27 cellular contexts compared by ENCODE assay signal in the genomic region with DNA sequence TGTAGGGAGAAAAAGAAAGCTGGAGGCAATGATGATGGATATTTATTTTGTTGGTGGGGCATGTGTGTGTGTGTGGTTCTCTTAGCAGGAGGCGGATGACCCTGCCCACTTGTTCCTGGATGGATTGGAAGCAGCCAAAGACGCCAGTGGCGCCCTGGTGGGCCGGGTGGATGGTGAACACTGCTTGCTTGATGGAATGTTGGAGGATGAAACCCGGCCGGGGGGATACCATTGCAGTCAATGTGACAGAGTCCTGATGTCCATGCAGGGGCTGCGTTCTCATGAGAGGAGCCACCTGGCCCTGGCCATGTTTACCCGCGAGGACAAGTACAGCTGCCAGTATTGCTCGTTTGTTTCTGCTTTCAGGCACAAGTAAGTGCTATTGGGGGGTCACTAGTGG.
"Had no signal": no experiment of that assay in that cellular context is flagged by ENCODE, and none has a peak within 500 bp of the region (broad histone marks: within the 10 kb centered on the region; RNA-seq: fewer than 3 reads in every experiment).

No MANE protein-coding gene starts in this region.

- H3K9me3 Mint-ChIP-seq: activated CD4-positive, alpha-beta T cell treated with anti-CD3 and anti-CD28 coated beads, Interleukin-2, amount 10 ng/mL, durations not matched to agents 7 days and 5 days; activated naive CD4-positive, alpha-beta T cell treated with anti-CD3 and anti-CD28 coated beads for 36 hours; activated naive CD8-positive, alpha-beta T cell treated with anti-CD3 and anti-CD28 coated beads, Interleukin-2, amount 50 U/mL, for 24 hours; activated T-cell treated with anti-CD3 and anti-CD28 coated beads, Interleukin-2, amount 50 U/mL, for 24 hours had no signal

- H3K36me3 Mint-ChIP-seq: activated naive CD8-positive, alpha-beta T cell had no signal

- H3K4me3 Mint-ChIP-seq: activated CD4-positive, alpha-beta T cell treated with anti-CD3 and anti-CD28 coated beads for 36 hours; activated CD4-positive, alpha-beta T cell treated with anti-CD3 and anti-CD28 coated beads, Interleukin-2, amount 10 ng/mL, durations not matched to agents 7 days and 5 days; activated CD8-positive, alpha-beta T cell treated with anti-CD3 and anti-CD28 coated beads, Interleukin-2, amount 10 ng/mL, durations not matched to agents 7 days and 5 days; activated naive CD4-positive, alpha-beta T cell treated with anti-CD3 and anti-CD28 coated beads for 36 hours; activated naive CD8-positive, alpha-beta T cell; activated naive CD8-positive, alpha-beta T cell treated with anti-CD3 and anti-CD28 coated beads, Interleukin-2, amount 50 U/mL, for 24 hours; activated T-cell treated with anti-CD3 and anti-CD28 coated beads, Interleukin-2, amount 50 U/mL, for 24 hours; central memory CD8-positive, alpha-beta T cell had no signal

- ATAC-seq: activated CD4-positive, alpha-beta T cell treated with anti-CD3 and anti-CD28 coated beads for 36 hours; activated CD4-positive, CD25-positive, alpha-beta regulatory T cell treated with anti-CD3 and anti-CD28 coated beads, Interleukin-2, amount 50 U/mL, for 24 hours; activated CD8-positive, alpha-beta T cell treated with anti-CD3 and anti-CD28 coated beads, Interleukin-2, amount 10 ng/mL, durations not matched to agents 7 days and 5 days; activated naive CD8-positive, alpha-beta T cell treated with anti-CD3 and anti-CD28 coated beads, Interleukin-2, amount 50 U/mL, for 24 hours; Panc1 had no signal

- H3K27ac Mint-ChIP-seq: activated CD4-positive, alpha-beta T cell treated with anti-CD3 and anti-CD28 coated beads for 36 hours; activated CD4-positive, alpha-beta T cell treated with anti-CD3 and anti-CD28 coated beads, Interleukin-2, amount 10 ng/mL, durations not matched to agents 7 days and 5 days; activated CD8-positive, alpha-beta T cell treated with anti-CD3 and anti-CD28 coated beads, Interleukin-2, amount 10 ng/mL, durations not matched to agents 7 days and 5 days; activated naive CD4-positive, alpha-beta T cell treated with anti-CD3 and anti-CD28 coated beads for 36 hours; activated naive CD8-positive, alpha-beta T cell; activated naive CD8-positive, alpha-beta T cell treated with anti-CD3 and anti-CD28 coated beads, Interleukin-2, amount 50 U/mL, for 24 hours; activated T-cell treated with anti-CD3 and anti-CD28 coated beads, Interleukin-2, amount 50 U/mL, for 24 hours; activated T-helper 2 cell treated with anti-CD3 and anti-CD28 coated beads, Interferon-gamma antibody, Interleukin-2, Interleukin-4, amounts not matched to agents 10 μg/mL and 5 μg/mL and 100 μg/mL, durations not matched to agents 14 hours and 24 hours and 36 hours had no signal

- H3K9me3 ChIP-seq: SJCRH30 had no signal

- H3K4me2 ChIP-seq: KMS-11 had no signal

- H3K4me1 Mint-ChIP-seq: activated CD4-positive, alpha-beta T cell treated with anti-CD3 and anti-CD28 coated beads for 36 hours; activated CD4-positive, alpha-beta T cell treated with anti-CD3 and anti-CD28 coated beads, Interleukin-2, amount 10 ng/mL, durations not matched to agents 7 days and 5 days; activated naive CD8-positive, alpha-beta T cell treated with anti-CD3 and anti-CD28 coated beads, Interleukin-2, amount 50 U/mL, for 24 hours; central memory CD8-positive, alpha-beta T cell had no signal

- DNase-seq: activated CD4-positive, alpha-beta T cell treated with anti-CD3 and anti-CD28 coated beads for 36 hours; activated CD4-positive, alpha-beta T cell treated with anti-CD3 and anti-CD28 coated beads, Interleukin-2, amount 10 ng/mL, durations not matched to agents 7 days and 5 days; activated CD4-positive, alpha-beta T cell treated with anti-CD3 and anti-CD28 coated beads, Interleukin-2, amount 50 U/mL, for 48 hours; activated CD8-positive, alpha-beta T cell treated with anti-CD3 and anti-CD28 coated beads, Interleukin-2, amount 10 ng/mL, durations not matched to agents 7 days and 5 days; activated gamma-delta T cell treated with Interleukin-2 at 50 U/mL for 16 hours; activated naive CD4-positive, alpha-beta T cell treated with anti-CD3 and anti-CD28 coated beads for 36 hours; activated naive CD8-positive, alpha-beta T cell treated with anti-CD3 and anti-CD28 coated beads, Interleukin-2, amount 50 U/mL, for 24 hours; activated T-cell treated with anti-CD3 and anti-CD28 coated beads, Interleukin-2, amount 50 U/mL, for 24 hours; anterior cingulate cortex; brain microvascular endothelial cell; NCI-H1105; NCI-H1436; NCI-H1694; NCI-H1930; NCI-H345; NCI-H524 treated with DMSO at 0.1 percent for 48 hours; SHP77; SJCRH30; T1000 had no signal

- H3K4me3 ChIP-seq: cardiac muscle cell, SJCRH30, SK-N-MC had no signal

- H3K4me1 ChIP-seq: SJCRH30 had no signal

- H3K9ac ChIP-seq: KMS-11 had no signal

- H3K27me3 ChIP-seq: brain microvascular endothelial cell, cardiac muscle cell, SJCRH30 had no signal

- H3K27ac ChIP-seq: brain microvascular endothelial cell, cardiac muscle cell, KMS-11, SJCRH30, SK-N-MC had no signal

- H3K27me3 Mint-ChIP-seq: activated CD4-positive, alpha-beta T cell treated with anti-CD3 and anti-CD28 coated beads for 36 hours; activated CD4-positive, alpha-beta T cell treated with anti-CD3 and anti-CD28 coated beads, Interleukin-2, amount 10 ng/mL, durations not matched to agents 7 days and 5 days; activated naive CD8-positive, alpha-beta T cell; activated naive CD8-positive, alpha-beta T cell treated with anti-CD3 and anti-CD28 coated beads, Interleukin-2, amount 50 U/mL, for 24 hours; activated T-cell treated with anti-CD3 and anti-CD28 coated beads, Interleukin-2, amount 50 U/mL, for 24 hours; central memory CD8-positive, alpha-beta T cell had no signal
